ENCODE assay signal across 2 cellular contexts in genomic region chr12:113318046-113318656, GRCh38.
A peak's percentile ranks its signal among the peaks of the same experiment; 100 is the strongest.
TF ChIP-seq lines count a peak whose summit lies in the region.

No MANE protein-coding gene starts in this region.

TF ChIP-seq in HepG2, 621 proteins besides CTCF, POLR2A, EP300 and RAD21:
- TF ChIP-seq ZNF572 (CRISPR knock-in tag; IDR thresholded peaks at IDR 0.05) (no peak), ZKSCAN1 (IDR thresholded peaks at IDR 0.05; ENCODE audit: low read length) (no peak), ZNF646 (CRISPR knock-in tag; IDR thresholded peaks at IDR 0.05) (peak; percentile 53), ZFP82 (CRISPR knock-in tag; IDR thresholded peaks at IDR 0.05; ENCODE audit: borderline replicate concordance) (no peak), LCORL (IDR thresholded peaks at IDR 0.05) (no peak), LCORL (CRISPR knock-in tag; IDR thresholded peaks at IDR 0.05) (no peak), ZBTB10 (CRISPR knock-in tag; IDR thresholded peaks at IDR 0.05; ENCODE audit: borderline replicate concordance) (no peak), ZFX (CRISPR knock-in tag; IDR thresholded peaks at IDR 0.05; ENCODE audit: low read depth) (no peak), PTBP1 (IDR thresholded peaks at IDR 0.05; ENCODE audit: low read depth, low read length, poor library complexity, severe bottlenecking) (no peak), ATF7 (IDR thresholded peaks at IDR 0.05) (peak; percentile 10; the same call in 1 of the 2 replicates), ATF7 (CRISPR knock-in tag; IDR thresholded peaks at IDR 0.05) (no peak), PLRG1 (conservative IDR thresholded peaks at IDR 0.05) (peak; percentile 7; the same call in 1 of the 2 replicates), ZNF512B (CRISPR knock-in tag; IDR thresholded peaks at IDR 0.05; ENCODE audit: borderline replicate concordance) (no peak), SOX6 (IDR thresholded peaks at IDR 0.05) (0 out of 2 replicates have a peak, but pooled peaks have one; percentile 18), SOX6 (CRISPR knock-in tag; IDR thresholded peaks at IDR 0.05) (no peak), JUNB (CRISPR knock-in tag; IDR thresholded peaks at IDR 0.05; ENCODE audit: borderline replicate concordance) (no peak), SNAPC2 (CRISPR knock-in tag; IDR thresholded peaks at IDR 0.05) (no peak), ZNF232 (CRISPR knock-in tag; IDR thresholded peaks at IDR 0.05; ENCODE audit: borderline replicate concordance) (no peak)

TF ChIP-seq in K562, 482 proteins besides CTCF, POLR2A, EP300 and RAD21 (continues in another document):
- TF ChIP-seq TEAD1 (CRISPR knock-in tag; IDR thresholded peaks at IDR 0.05) (no peak), NR2C1 (IDR thresholded peaks at IDR 0.05) (0 out of 2 replicates have a peak, but pooled peaks have one; percentile 13), NR2C1 (tag; IDR thresholded peaks at IDR 0.05) (no peak), SMARCC2 (IDR thresholded peaks at IDR 0.05; ENCODE audit: low read depth) (no peak), HEY1 (CRISPR knock-in tag; IDR thresholded peaks at IDR 0.05; ENCODE audit: borderline replicate concordance) (no peak), RFX1 (IDR thresholded peaks at IDR 0.05) (no peak), POLR2B (IDR thresholded peaks at IDR 0.05; ENCODE audit: low read depth, partially characterized antibody) (peak; percentile 30), TAL1 (IDR thresholded peaks at IDR 0.05) (no peak), NFIX (CRISPR knock-in tag; IDR thresholded peaks at IDR 0.05; ENCODE audit: low read depth) (no peak), ZNF512 (tag; IDR thresholded peaks at IDR 0.05) (no peak), ZBTB5 (IDR thresholded peaks at IDR 0.05) (0 out of 2 replicates have a peak, but pooled peaks have one; percentile 21), ZNF639 (CRISPR knock-in tag; conservative IDR thresholded peaks at IDR 0.05 in 1 of 2, IDR thresholded peaks at IDR 0.05 in 1 of 2) (no peak), ZNF217 (CRISPR knock-in tag; IDR thresholded peaks at IDR 0.05) (no peak), SUPT5H (IDR thresholded peaks at IDR 0.05) (0 out of 2 replicates have a peak, but pooled peaks have one; percentile 30), L3MBTL2 (IDR thresholded peaks at IDR 0.05) (no peak), HBP1 (CRISPR knock-in tag; IDR thresholded peaks at IDR 0.05) (0 out of 2 replicates have a peak, but pooled peaks have one; percentile 39), MITF (IDR thresholded peaks at IDR 0.05) (no peak), NELFE (IDR thresholded peaks at IDR 0.05; ENCODE audit: insufficient read depth, insufficient read length) (no peak), ZNF830 (CRISPR knock-in tag; IDR thresholded peaks at IDR 0.05) (no peak), MGA (IDR thresholded peaks at IDR 0.05) (no peak), ZHX1 (conservative IDR thresholded peaks at IDR 0.05; ENCODE audit: low read length) (no peak), DACH1 (IDR thresholded peaks at IDR 0.05; ENCODE audit: partially characterized antibody) (no peak), ZNF197 (CRISPR knock-in tag; IDR thresholded peaks at IDR 0.05; ENCODE audit: low read depth) (no peak), CREB1 (IDR thresholded peaks at IDR 0.05) (no peak), CREB1 (CRISPR knock-in tag; IDR thresholded peaks at IDR 0.05) (no peak), RBM17 (IDR thresholded peaks at IDR 0.05; ENCODE audit: borderline replicate concordance, low read depth, low read length) (no peak), SMAD4 (CRISPR knock-in tag; conservative IDR thresholded peaks at IDR 0.05) (no peak), ARHGAP35 (IDR thresholded peaks at IDR 0.05; ENCODE audit: partially characterized antibody) (peak; percentile 46), ERF (CRISPR knock-in tag; IDR thresholded peaks at IDR 0.05) (no peak)
